In the genomic region with DNA sequence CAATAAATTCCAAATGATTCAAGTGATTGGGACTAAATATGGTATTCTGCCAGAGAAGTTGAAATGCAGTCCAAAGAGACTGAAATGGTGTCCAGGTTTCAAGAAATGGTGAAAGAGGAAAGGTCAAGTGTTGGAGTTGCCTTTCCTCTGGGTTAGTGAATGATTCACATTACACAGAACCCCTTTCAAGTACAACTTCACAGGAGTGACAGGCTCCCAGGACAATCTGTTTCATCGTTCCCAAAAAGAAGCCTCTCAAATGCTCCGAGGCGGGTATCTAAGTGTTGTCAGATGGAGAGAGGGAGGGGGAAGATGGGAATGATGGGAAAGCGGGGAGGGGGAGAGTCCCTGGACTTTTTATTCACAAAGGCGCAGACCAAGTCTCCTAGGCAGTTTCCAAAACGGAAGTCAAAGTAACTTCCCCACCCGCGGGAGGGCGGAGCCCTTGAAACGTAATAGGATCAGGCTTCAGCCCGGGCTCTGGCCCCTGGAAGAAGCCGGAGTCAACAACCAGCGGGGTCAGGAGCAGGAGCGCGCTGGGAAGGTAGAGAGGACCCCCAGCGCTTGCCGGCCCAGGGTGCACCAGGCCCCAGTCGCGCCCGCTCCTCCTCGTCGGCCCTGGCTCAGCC, we compare ENCODE assay signal across 8 cellular contexts. TPM values are rescaled to one million over a fixed set of nuclear protein-coding genes. Genes with fewer than 3 reads are reported as not detected.
DNase-seq lines count a peak whose midpoint lies in the region; ATAC-seq, FAIRE-seq and TF ChIP-seq lines count a peak whose summit lies in the region.

No MANE protein-coding gene starts in this region.

- H3K4me3 Mint-ChIP-seq in dendritic cell treated with granulocyte-macrophage colony-stimulating factor and Interleukin-4, amounts not matched to agents 40 ng/mL and 50 ng/mL, for 4 days = peak overlapping the region; percentile 89

- peaks cover 57% of the 10 kb centered on the region for H3K4me1 ChIP-seq in HepG2 (ENCODE audit: insufficient read depth, low read length)

- no peak for TF ChIP-seq CTCF in AG04450 (IDR thresholded peaks at IDR 0.05; ENCODE audit: low read depth, low read length)
- TF ChIP-seq CTCF in HepG2 (CRISPR knock-in tag; IDR thresholded peaks at IDR 0.05) = no peak

- H3K4me1 Mint-ChIP-seq in dendritic cell treated with granulocyte-macrophage colony-stimulating factor and Interleukin-4, amounts not matched to agents 40 ng/mL and 50 ng/mL, for 4 days (ENCODE audit: low read depth) = peaks cover 42% of the 10 kb centered on the region

- in situ Hi-C loops in HepG2 (cut with HindIII; ENCODE audit: extremely low pct_ligation_motif_present, low pct_unique_long_range_greater_than_20kb) = loop anchor here (25.0 kb wide), 1 partner anchor 691 kb away; a partner anchor contains a TSS

- peaks cover 49% of the 10 kb centered on the region for H3K79me2 ChIP-seq in HepG2 (ENCODE audit: insufficient read depth, low read length)

- TF ChIP-seq EP300 in HepG2 (IDR thresholded peaks at IDR 0.05; ENCODE audit: low read depth in 2 of 2, low read length in 2 of 2) (peak in 1 of 2 experiments; percentile 34; a peak in 1 of 4 replicates), HepG2 (CRISPR knock-in tag; IDR thresholded peaks at IDR 0.05; ENCODE audit: borderline replicate concordance) (no peak)

- FAIRE-seq in GM18507 (lab: Jason Lieb, UNC) = peak; percentile 76
- peak; percentile 58 for FAIRE-seq in TTC549 (lab: Jason Lieb, UNC)
- peak; percentile 63 for FAIRE-seq in HepG2 (lab: Jason Lieb, UNC)

- peaks cover 0 to 5% of the 10 kb centered on the region in 2 experiments; a peak in 3 of 5 replicates for H3K36me3 ChIP-seq in HepG2 (replicated peaks in 1 of 2; ENCODE audit: control insufficient read depth in 1 of 2, insufficient read depth in 2 of 2, low read length in 2 of 2)

- no TSS peak for BruUV-seq in HepG2 (replicated peaks; lab: Mats Ljungman, UMichigan)

- under 1% methylated on average over 9 of the region's 22 CpGs for WGBS in HepG2 (ENCODE audit: low lambda C conversion rate)

- H3K27ac Mint-ChIP-seq in dendritic cell treated with granulocyte-macrophage colony-stimulating factor and Interleukin-4, amounts not matched to agents 40 ng/mL and 50 ng/mL, for 4 days = peak overlapping the region; percentile 96

- H3K27ac ChIP-seq in AG04450 (ENCODE audit: low read depth, low read length) (peak overlapping the region; percentile 89), HepG2 (ENCODE audit: extremely low read length, insufficient read depth, low read length) (peak overlapping the region; percentile 98)

- H3K4me2 ChIP-seq in HepG2 (ENCODE audit: low read depth, low read length) = peak overlapping the region; percentile 78

- POLR2A ChIA-PET in AG04450 (lab: Yijun Ruan, JAX) (no interaction called here), HepG2 (lab: Yijun Ruan, JAX) (no interaction called here)

- CTCF ChIA-PET in AG04450 (lab: Charles Lee) = interaction anchor here (1.0 kb wide), 1 partner anchor 706 kb away, joined by 3 read pairs; no protein-coding TSS in a partner anchor
- CTCF ChIA-PET in HepG2 (lab: Yijun Ruan, JAX; ENCODE audit: low intra/inter-chr PET ratio, low total read pairs) = no interaction called here

- TF ChIP-seq RAD21 in HepG2 (CRISPR knock-in tag; IDR thresholded peaks at IDR 0.05) = no peak

- peaks cover 22% of the 10 kb centered on the region for H4K20me1 ChIP-seq in HepG2 (ENCODE audit: insufficient read depth, low read length)

- peak; percentile 89 to 95 for TF ChIP-seq POLR2A in HepG2 (IDR thresholded peaks at IDR 0.05; ENCODE audit: insufficient read depth in 1 of 2, low read depth in 2 of 2, low read length in 2 of 2)

- H3K27me3 Mint-ChIP-seq in dendritic cell treated with granulocyte-macrophage colony-stimulating factor and Interleukin-4, amounts not matched to agents 40 ng/mL and 50 ng/mL, for 4 days = no peaks in the 10 kb centered on the region

- intact Hi-C loops in dendritic cell treated with granulocyte-macrophage colony-stimulating factor and Interleukin-4, amounts not matched to agents 40 ng/mL and 50 ng/mL, for 4 days (cut with micrococcal nuclease) = loop anchor here (5.0 to 10.0 kb wide), 2 partner anchors 706 to 1964 kb away; a partner anchor contains a TSS
- intact Hi-C loops in HepG2 (cut with micrococcal nuclease; ENCODE audit: unreplicated experiment) = loop anchor here (5.0 to 10.0 kb wide), 3 partner anchors 224 to 1551 kb away; a partner anchor contains a TSS

- peak overlapping the region; percentile 12 for H2AFZ ChIP-seq in HepG2 (ENCODE audit: low read length)

- H3K27me3 ChIP-seq in AG04450 (ENCODE audit: control insufficient read depth, insufficient read depth, low read length) = no peaks in the 10 kb centered on the region
- no peaks in the 10 kb centered on the region for H3K27me3 ChIP-seq in HepG2 (ENCODE audit: control insufficient read depth in 1 of 2, insufficient read depth in 2 of 2, low read length in 2 of 2)

- H3K9ac ChIP-seq in HepG2 (ENCODE audit: insufficient read depth, low read depth, low read length) = peak overlapping the region; percentile 99

- DNase-seq in AG04450 (ENCODE audit: low read depth, low spot score) (peak; percentile 18), GM18507 (ENCODE audit: extremely low spot score, insufficient read length, low read depth) (no peak), NCI-H2081 (lab: John Stamatoyannopoulos, UW) (peak; percentile 87 to 94), HepG2 (ENCODE audit: low spot score) (peak; percentile 88)
- DNase-seq in stimulated activated CD4-positive, alpha-beta T cell treated with anti-CD3 and anti-CD28 coated beads, Interleukin-4, amount 100 ng/mL, for 4 hours = peak; percentile 42 to 49

- no peaks in the 10 kb centered on the region for H3K9me3 Mint-ChIP-seq in dendritic cell treated with granulocyte-macrophage colony-stimulating factor and Interleukin-4, amounts not matched to agents 40 ng/mL and 50 ng/mL, for 4 days

- peaks cover 16% of the 10 kb centered on the region for H3K36me3 Mint-ChIP-seq in dendritic cell treated with granulocyte-macrophage colony-stimulating factor and Interleukin-4, amounts not matched to agents 40 ng/mL and 50 ng/mL, for 4 days (ENCODE audit: low read depth)

- peak overlapping the region; percentile 86 for H3K4me3 ChIP-seq in AG04450 (ENCODE audit: low read depth, low read length)
- H3K4me3 ChIP-seq in HepG2 (replicated peaks in 1 of 3; ENCODE audit: insufficient read depth in 1 of 3, low read depth in 2 of 3, low read length in 3 of 3) = peak overlapping the region; percentile 76 to 93 (median 91)

- ATAC-seq in HG02981 (IDR thresholded peaks at IDR 0.05; ENCODE audit: unreplicated experiment) (peak; percentile 31), HepG2 (peak; percentile 76)

- H3K9me3 ChIP-seq in AG04450 (ENCODE audit: control insufficient read depth, insufficient read depth, low read length) (no peaks in the 10 kb centered on the region; the same call in 1 of the 2 replicates), HepG2 (ENCODE audit: low read length) (no peaks in the 10 kb centered on the region)

TF ChIP-seq in HepG2, 621 proteins besides CTCF, POLR2A, EP300 and RAD21 (continues in another document):
- TF ChIP-seq ZSCAN12 (CRISPR knock-in tag; IDR thresholded peaks at IDR 0.05) = no peak
- TF ChIP-seq, protein P1, sequence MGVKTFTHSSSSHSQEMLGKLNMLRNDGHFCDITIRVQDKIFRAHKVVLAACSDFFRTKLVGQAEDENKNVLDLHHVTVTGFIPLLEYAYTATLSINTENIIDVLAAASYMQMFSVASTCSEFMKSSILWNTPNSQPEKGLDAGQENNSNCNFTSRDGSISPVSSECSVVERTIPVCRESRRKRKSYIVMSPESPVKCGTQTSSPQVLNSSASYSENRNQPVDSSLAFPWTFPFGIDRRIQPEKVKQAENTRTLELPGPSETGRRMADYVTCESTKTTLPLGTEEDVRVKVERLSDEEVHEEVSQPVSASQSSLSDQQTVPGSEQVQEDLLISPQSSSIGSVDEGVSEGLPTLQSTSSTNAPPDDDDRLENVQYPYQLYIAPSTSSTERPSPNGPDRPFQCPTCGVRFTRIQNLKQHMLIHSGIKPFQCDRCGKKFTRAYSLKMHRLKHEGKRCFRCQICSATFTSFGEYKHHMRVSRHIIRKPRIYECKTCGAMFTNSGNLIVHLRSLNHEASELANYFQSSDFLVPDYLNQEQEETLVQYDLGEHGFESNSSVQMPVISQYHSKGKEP (CRISPR knock-in tag; IDR thresholded peaks at IDR 0.05) = no peak

RNA-seq across cellular contexts. Expression of a gene that starts 0.7 kb away (rescaled TPM):
- polyA plus RNA-seq in AG04450 (2011; rRNA removed) (15.1 and 17.3 TPM in 2 replicates), HepG2 (2011; rRNA removed) (32.7 and 36.2 TPM in 2 replicates)
- polyA minus RNA-seq in AG04450 (2011; rRNA and poly(A)+ RNA removed) = 8.8 and 11.9 TPM in 2 replicates
- total RNA-seq in HepG2 (2016; rRNA removed; fragmentation: Illumina TruSeq; extraction: Trizol) = 84.9 and 112 TPM in 2 replicates
- 42.8 and 48.3 TPM in 2 replicates for total RNA-seq in HepG2 (2016; cell fraction: cytosol; rRNA removed; fragmentation: Illumina TruSeq; extraction: Trizol; ENCODE audit: low read depth)
- total RNA-seq in HepG2 (2016; cell fraction: insoluble cytoplasmic fraction; rRNA removed; fragmentation: Illumina TruSeq; extraction: Trizol) = 87.2 and 111 TPM in 2 replicates
- total RNA-seq in HepG2 (2016; cell fraction: membrane; rRNA removed; fragmentation: Illumina TruSeq; extraction: Trizol) = 55.1 and 60.6 TPM in 2 replicates
- total RNA-seq in HepG2 (2016; cell fraction: nucleus; rRNA removed; fragmentation: Illumina TruSeq; extraction: Trizol) = 73.7 and 78.0 TPM in 2 replicates
- 18.3 and 29.4 TPM in 2 replicates for polyA plus RNA-seq in HepG2 (2011; cell fraction: cytosol; rRNA removed)
- 32.1 and 35.6 TPM in 2 replicates for polyA plus RNA-seq in HepG2 (2011; cell fraction: nucleus; rRNA removed)
- 40.3 and 51.0 TPM in 2 replicates for polyA plus RNA-seq in HepG2 (2012)
- 14.6 and 15.8 TPM in 2 replicates for polyA plus RNA-seq in HepG2 (2016; cell fraction: cytosol; fragmentation: Illumina TruSeq; extraction: Trizol; ENCODE audit: low read depth)
- 94.2 and 94.4 TPM in 2 replicates for polyA plus RNA-seq in HepG2 (2016; cell fraction: insoluble cytoplasmic fraction; fragmentation: Illumina TruSeq; extraction: Trizol; ENCODE audit: low read depth)
- 28.0 and 33.7 TPM in 2 replicates for polyA plus RNA-seq in HepG2 (2016; cell fraction: membrane; fragmentation: Illumina TruSeq; extraction: Trizol; ENCODE audit: low read depth)
- 68.9 and 70.7 TPM in 2 replicates for polyA plus RNA-seq in HepG2 (2016; cell fraction: nucleus; fragmentation: Illumina TruSeq; extraction: Trizol; ENCODE audit: insufficient read depth, low read depth)
- 25.8 and 44.3 TPM in 2 replicates for polyA minus RNA-seq in HepG2 (2011; rRNA and poly(A)+ RNA removed; ENCODE audit: low replicate concordance)
- 36.7 and 39.4 TPM in 2 replicates for polyA minus RNA-seq in HepG2 (2011; cell fraction: cytosol; rRNA and poly(A)+ RNA removed)
- polyA minus RNA-seq in HepG2 (2011; cell fraction: nucleus; rRNA and poly(A)+ RNA removed) = 71.4 and 83.4 TPM in 2 replicates
